ENCODE assay signal across 8 cellular contexts in genomic region chr14:88551936-88552565, GRCh38. TPM values are rescaled to one million over a fixed set of nuclear protein-coding genes. Genes with fewer than 3 reads are reported as not detected.
DNase-seq lines count a peak whose midpoint lies in the region; ATAC-seq and TF ChIP-seq lines count a peak whose summit lies in the region.

No MANE protein-coding gene starts in this region.

- no peak for TF ChIP-seq CTCF in RWPE1 (conservative IDR thresholded peaks at IDR 0.05; ENCODE audit: low read depth)
- no peak for TF ChIP-seq CTCF in esophagus squamous epithelium (IDR thresholded peaks at IDR 0.05)

- 16 to 17% methylated on average over 12 to 22 of the region's 27 CpGs for WGBS in esophagus squamous epithelium, 2 donors

- DNase-seq in CD4-positive, CD25-positive, alpha-beta regulatory T cell, result no peak
- DNase-seq in RWPE1 (ENCODE audit: low spot score), result peak; percentile 21
- no peak for DNase-seq in esophagus squamous epithelium (lab: John Stamatoyannopoulos, UW)
- no peak for DNase-seq in naive thymus-derived CD4-positive, alpha-beta T cell
- DNase-seq in stimulated activated CD4-positive, alpha-beta T cell treated with anti-CD3 and anti-CD28 coated beads, Interleukin-4, amount 100 ng/mL, for 24 hours, result no peak
- no peak for DNase-seq in effector memory CD8-positive, alpha-beta T cell

- no peaks in the 10 kb centered on the region for H3K36me3 ChIP-seq in CD4-positive, CD25-positive, alpha-beta regulatory T cell (ENCODE audit: control insufficient read depth, insufficient read depth, low read length)
- H3K36me3 ChIP-seq in esophagus squamous epithelium, result peaks cover 0 to 34% (median 0%) of the 10 kb centered on the region in 3 donors
- no peaks in the 10 kb centered on the region for H3K36me3 ChIP-seq in naive thymus-derived CD4-positive, alpha-beta T cell (ENCODE audit: control insufficient read depth in 2 of 3, insufficient read depth in 3 of 3, low read length in 3 of 3)

- no peak for ATAC-seq in CD4-positive, CD25-positive, alpha-beta regulatory T cell (ENCODE audit: low read depth in 2 of 2)
- ATAC-seq in naive thymus-derived CD4-positive, alpha-beta T cell, result no peak
- no peak for ATAC-seq in GM21737 (IDR thresholded peaks at IDR 0.05; ENCODE audit: unreplicated experiment)
- ATAC-seq in effector memory CD8-positive, alpha-beta T cell (replicated peaks), result no peak
- no peak for ATAC-seq in HG03354 (IDR thresholded peaks at IDR 0.05; ENCODE audit: poor library complexity, severe bottlenecking, unreplicated experiment)

- no peaks in the 10 kb centered on the region for H3K36me3 Mint-ChIP-seq in CD4-positive, CD25-positive, alpha-beta regulatory T cell
- H3K36me3 Mint-ChIP-seq in naive thymus-derived CD4-positive, alpha-beta T cell, result peaks cover 0 to 5% (median 0%) of the 10 kb centered on the region in 5 donors
- no peaks in the 10 kb centered on the region for H3K36me3 Mint-ChIP-seq in effector memory CD8-positive, alpha-beta T cell (ENCODE audit: insufficient read depth)

- peak overlapping the region; percentile 18 for H3K4me3 ChIP-seq in CD4-positive, CD25-positive, alpha-beta regulatory T cell (ENCODE audit: low read depth, low read length)
- peak overlapping the region; percentile 38 to 72 (median 64) for H3K4me3 ChIP-seq in esophagus squamous epithelium
- H3K4me3 ChIP-seq in naive thymus-derived CD4-positive, alpha-beta T cell (ENCODE audit: low read length), result peak overlapping the region; percentile 49

- H3K27ac ChIP-seq in CD4-positive, CD25-positive, alpha-beta regulatory T cell (ENCODE audit: insufficient read depth, low read length, poor library complexity, severe bottlenecking), result no peak overlapping the region
- H3K27ac ChIP-seq in RWPE1 (peak overlapping the region; percentile 62), esophagus squamous epithelium (peak overlapping the region; percentile 56 to 81 (median 78))
- no peak overlapping the region for H3K27ac ChIP-seq in naive thymus-derived CD4-positive, alpha-beta T cell (ENCODE audit: low read depth, low read length)

- peaks cover 43% of the 10 kb centered on the region for H3K27me3 ChIP-seq in CD4-positive, CD25-positive, alpha-beta regulatory T cell (ENCODE audit: control insufficient read depth, insufficient read depth, low read length)
- peaks cover 0 to 3% (median 0%) of the 10 kb centered on the region in 4 donors for H3K27me3 ChIP-seq in esophagus squamous epithelium
- H3K27me3 ChIP-seq in naive thymus-derived CD4-positive, alpha-beta T cell (ENCODE audit: control insufficient read depth in 2 of 2, insufficient read depth in 2 of 2, low read length in 2 of 2), result peaks cover 35 to 38% of the 10 kb centered on the region in 2 donors

- peaks cover 0 to 3% (median 0%) of the 10 kb centered on the region in 7 donors for H3K9me3 Mint-ChIP-seq in CD4-positive, CD25-positive, alpha-beta regulatory T cell
- peaks cover 0 to 4% (median 0%) of the 10 kb centered on the region in 11 donors for H3K9me3 Mint-ChIP-seq in naive thymus-derived CD4-positive, alpha-beta T cell
- no peaks in the 10 kb centered on the region for H3K9me3 Mint-ChIP-seq in effector memory CD8-positive, alpha-beta T cell

- no peak for TF ChIP-seq POLR2A in esophagus squamous epithelium (IDR thresholded peaks at IDR 0.05)

- no peak overlapping the region for H3K27ac Mint-ChIP-seq in CD4-positive, CD25-positive, alpha-beta regulatory T cell
- H3K27ac Mint-ChIP-seq in naive thymus-derived CD4-positive, alpha-beta T cell, result no peak overlapping the region
- H3K27ac Mint-ChIP-seq in effector memory CD8-positive, alpha-beta T cell, result no peak overlapping the region

- POLR2A ChIA-PET in RWPE1 (lab: Yijun Ruan, JAX; ENCODE audit: low non-redundant PET), result interaction anchor here (0.6 kb wide), 1 partner anchor 14 kb away, joined by 3 read pairs; no protein-coding TSS in a partner anchor
- POLR2A ChIA-PET in naive thymus-derived CD4-positive, alpha-beta T cell (lab: Charles Lee), result interaction anchor here (0.6 to 1.2 kb wide), 2 partner anchors 11 to 14 kb away, joined by 3 to 4 read pairs; partner anchors contain the start of gene ZC3H14

- H3K9me3 ChIP-seq in CD4-positive, CD25-positive, alpha-beta regulatory T cell (ENCODE audit: control insufficient read depth in 2 of 2, low read length in 2 of 2), result no peaks in the 10 kb centered on the region
- no peaks in the 10 kb centered on the region for H3K9me3 ChIP-seq in esophagus squamous epithelium
- no peaks in the 10 kb centered on the region for H3K9me3 ChIP-seq in naive thymus-derived CD4-positive, alpha-beta T cell (ENCODE audit: control insufficient read depth in 2 of 3, low read length in 3 of 3)

- H3K27me3 Mint-ChIP-seq in CD4-positive, CD25-positive, alpha-beta regulatory T cell, result peaks cover 80% of the 10 kb centered on the region
- peaks cover 48 to 54% (median 53%) of the 10 kb centered on the region in 5 donors for H3K27me3 Mint-ChIP-seq in naive thymus-derived CD4-positive, alpha-beta T cell
- H3K27me3 Mint-ChIP-seq in effector memory CD8-positive, alpha-beta T cell, result peaks cover 49 to 58% of the 10 kb centered on the region in 2 donors

- peaks cover 25% of the 10 kb centered on the region for H3K4me1 ChIP-seq in CD4-positive, CD25-positive, alpha-beta regulatory T cell (ENCODE audit: control insufficient read depth, insufficient read depth, low read length, poor library complexity, severe bottlenecking)
- H3K4me1 ChIP-seq in esophagus squamous epithelium, result peaks cover 7 to 56% (median 9%) of the 10 kb centered on the region in 3 donors
- H3K4me1 ChIP-seq in naive thymus-derived CD4-positive, alpha-beta T cell (ENCODE audit: control insufficient read depth in 2 of 2, insufficient read depth in 2 of 2, low read length in 2 of 2), result peaks cover 10 to 12% of the 10 kb centered on the region in 2 donors

- CTCF ChIA-PET in RWPE1 (lab: Yijun Ruan, JAX), result interaction anchor here (1.0 kb wide), 1 partner anchor 8 kb away, joined by 8 read pairs; no protein-coding TSS in a partner anchor
- CTCF ChIA-PET in naive thymus-derived CD4-positive, alpha-beta T cell (lab: Charles Lee), result interaction anchor here (0.6 kb wide), 1 partner anchor 35 kb away, joined by 3 read pairs; no protein-coding TSS in a partner anchor

- peak overlapping the region in 3 of 4 donors; percentile 59 to 74 (median 63) for H3K4me3 Mint-ChIP-seq in CD4-positive, CD25-positive, alpha-beta regulatory T cell
- peak overlapping the region; percentile 41 to 80 (median 71) for H3K4me3 Mint-ChIP-seq in naive thymus-derived CD4-positive, alpha-beta T cell
- peak overlapping the region in 1 of 2 donors; percentile 39 for H3K4me3 Mint-ChIP-seq in effector memory CD8-positive, alpha-beta T cell

- intact Hi-C loops in esophagus squamous epithelium (cut with DNase I), result loop anchor here (10.0 kb wide), 1 partner anchor 57 kb away; no protein-coding TSS in a partner anchor
- intact Hi-C loops in naive thymus-derived CD4-positive, alpha-beta T cell (cut with micrococcal nuclease), result loop anchor here (5.0 to 10.0 kb wide), 3 partner anchors 165 to 863 kb away; partner anchors contain the start of genes SPATA7 (in 2 of the 2) and FOXN3 (in 1 of the 2)

- H3K4me1 Mint-ChIP-seq in CD4-positive, CD25-positive, alpha-beta regulatory T cell, result peaks cover 11 to 32% (median 18%) of the 10 kb centered on the region in 4 donors
- H3K4me1 Mint-ChIP-seq in naive thymus-derived CD4-positive, alpha-beta T cell, result peaks cover 14 to 37% (median 26%) of the 10 kb centered on the region in 7 donors
- peaks cover 7 to 14% of the 10 kb centered on the region in 2 donors for H3K4me1 Mint-ChIP-seq in effector memory CD8-positive, alpha-beta T cell (ENCODE audit: low read depth in 2 of 2)

RNA-seq across cellular contexts. Expression of gene PTPN21, which starts 2.8 kb away (rescaled TPM):
- not detected for total RNA-seq in CD4-positive, CD25-positive, alpha-beta regulatory T cell
- not detected for polyA plus RNA-seq in CD4-positive, CD25-positive, alpha-beta regulatory T cell
- total RNA-seq in esophagus squamous epithelium, result 10 to 100 TPM in 1 of 4 donors, 1 to 10 TPM in 3; 4.7 to 14.5 (median 6.1) TPM
- under 1 TPM in 1 of 5 experiments, not detected in 4; 0.34 TPM for total RNA-seq in naive thymus-derived CD4-positive, alpha-beta T cell
- polyA plus RNA-seq in naive thymus-derived CD4-positive, alpha-beta T cell, result not detected

RNA-seq across cellular contexts. Expression of gene ZC3H14, which starts 10.8 kb away (rescaled TPM):
- total RNA-seq in CD4-positive, CD25-positive, alpha-beta regulatory T cell, result 39.8 TPM
- polyA plus RNA-seq in CD4-positive, CD25-positive, alpha-beta regulatory T cell, result 10 to 100 TPM; 41.6 to 50.8 (median 45.6) TPM
- total RNA-seq in esophagus squamous epithelium, result 10 to 100 TPM; 28.3 to 52.3 (median 36.1) TPM
- 10 to 100 TPM; 40.1 to 66.2 (median 45.6) TPM for total RNA-seq in naive thymus-derived CD4-positive, alpha-beta T cell
- polyA plus RNA-seq in naive thymus-derived CD4-positive, alpha-beta T cell, result 10 to 100 TPM; 39.7 to 72.4 TPM

Comparison
In these comparisons a context has a peak if more than half of its experiments do, and no peak if none do; other contexts are left out.
1. H3K27ac ChIP-seq: peak in RWPE1 (single experiment) and esophagus squamous epithelium (4 of 4); none in CD4-positive, CD25-positive, alpha-beta regulatory T cell (single experiment) and naive thymus-derived CD4-positive, alpha-beta T cell (single experiment).
2. Peak in every context shown above with its lines, with median percentiles within 50 percentile points of each other: H3K4me3 ChIP-seq.